Comparison of ENCODE assay signal across 24 cellular contexts in genomic region chr7:142511801-142512200, GRCh38.
A peak's percentile ranks its signal among the peaks of the same experiment; 100 is the strongest.
DNase-seq lines count a peak whose midpoint lies in the region; ATAC-seq and TF ChIP-seq lines count a peak whose summit lies in the region.
"Had no signal": no experiment of that assay in that cellular context is flagged by ENCODE, and none has a peak within 500 bp of the region (broad histone marks: within the 10 kb centered on the region; RNA-seq: fewer than 3 reads in every experiment).

No MANE protein-coding gene starts in this region.

- H3K27ac Mint-ChIP-seq in activated naive CD4-positive, alpha-beta T cell treated with anti-CD3 and anti-CD28 coated beads for 36 hours: no peak overlapping the region
- H3K27ac Mint-ChIP-seq in activated CD4-positive, alpha-beta memory T cell treated with anti-CD3 and anti-CD28 coated beads for 36 hours: no peak overlapping the region
- H3K27ac Mint-ChIP-seq in naive thymus-derived CD8-positive, alpha-beta T cell: peak overlapping the region in 7 of 10 donors; percentile 12 to 75 (median 33)
- no peak overlapping the region for H3K27ac Mint-ChIP-seq in H9
- H3K27ac Mint-ChIP-seq: HFFc6 had no signal

- H2BK120ac ChIP-seq in H9 (ENCODE audit: low read depth, low read length, poor library complexity, severe bottlenecking): no peak overlapping the region

- H4K91ac ChIP-seq in H9 (ENCODE audit: insufficient read length, low read depth, low read length): no peak overlapping the region

- WGBS in H9 (ENCODE audit: extremely low coverage, insufficient read length, low lambda C conversion rate): no CpG with 5 or more reads among the region's 7 CpGs

- H3K4me1 ChIP-seq in DND-41 (ENCODE audit: insufficient read depth, low read length): peaks cover 72% of the 10 kb centered on the region
- no peaks in the 10 kb centered on the region for H3K4me1 ChIP-seq in H9 (ENCODE audit: insufficient read depth, low read length)
- H3K4me1 ChIP-seq: A549 had no signal

- no peak overlapping the region for H3K14ac ChIP-seq in H9 (ENCODE audit: insufficient read depth, low read length)

- H3K9me3 Mint-ChIP-seq in activated naive CD4-positive, alpha-beta T cell treated with anti-CD3 and anti-CD28 coated beads for 36 hours: no peaks in the 10 kb centered on the region
- no peaks in the 10 kb centered on the region for H3K9me3 Mint-ChIP-seq in activated CD4-positive, alpha-beta memory T cell treated with anti-CD3 and anti-CD28 coated beads for 36 hours
- no peaks in the 10 kb centered on the region for H3K9me3 Mint-ChIP-seq in naive thymus-derived CD8-positive, alpha-beta T cell
- no peaks in the 10 kb centered on the region for H3K9me3 Mint-ChIP-seq in H9
- H3K9me3 Mint-ChIP-seq: CD4-positive, CD25-positive, alpha-beta regulatory T cell; HFFc6 had no signal

- H3K9ac ChIP-seq in DND-41 (ENCODE audit: low read depth, low read length) (no peak overlapping the region), H9 (ENCODE audit: extremely low read depth, insufficient read length, low read length) (no peak overlapping the region)

- H3K9me3 ChIP-seq in DND-41 (ENCODE audit: insufficient read depth, low read length, severe bottlenecking) (no peaks in the 10 kb centered on the region), H9 (ENCODE audit: control insufficient read depth, low read depth, low read length) (no peaks in the 10 kb centered on the region)
- H3K9me3 ChIP-seq: A549, Caco-2 had no signal

- H2BK15ac ChIP-seq in H9 (ENCODE audit: low read depth, low read length): no peak overlapping the region

- H3K4me1 Mint-ChIP-seq in activated naive CD4-positive, alpha-beta T cell treated with anti-CD3 and anti-CD28 coated beads for 36 hours (ENCODE audit: low read depth): peaks cover 58% of the 10 kb centered on the region
- H3K4me1 Mint-ChIP-seq in activated CD4-positive, alpha-beta memory T cell treated with anti-CD3 and anti-CD28 coated beads for 36 hours (ENCODE audit: low read depth): peaks cover 46% of the 10 kb centered on the region
- peaks cover 19 to 59% (median 43%) of the 10 kb centered on the region in 4 donors for H3K4me1 Mint-ChIP-seq in naive thymus-derived CD8-positive, alpha-beta T cell
- peaks cover 8% of the 10 kb centered on the region in 2 experiments; a peak in 3 of 4 replicates for H3K4me1 Mint-ChIP-seq in H9

- POLR2A ChIA-PET in activated CD4-positive, alpha-beta memory T cell treated with anti-CD3 and anti-CD28 coated beads for 36 hours (lab: Charles Lee): no interaction called here
- POLR2A ChIA-PET in naive thymus-derived CD8-positive, alpha-beta T cell (lab: Charles Lee): interaction anchor here (0.6 to 1.2 kb wide), 3 partner anchors 78 to 1503 kb away, joined by 3 to 6 read pairs (median 3); no protein-coding TSS in a partner anchor

- H2AFZ ChIP-seq in DND-41 (ENCODE audit: low read depth, low read length): no peak overlapping the region
- H2AFZ ChIP-seq in H9 (ENCODE audit: low read length): no peak overlapping the region

- intact Hi-C loops in activated naive CD4-positive, alpha-beta T cell treated with anti-CD3 and anti-CD28 coated beads for 36 hours (cut with micrococcal nuclease): no loop called here
- intact Hi-C loops in activated CD4-positive, alpha-beta memory T cell treated with anti-CD3 and anti-CD28 coated beads for 36 hours (cut with micrococcal nuclease): no loop called here

- CTCF ChIA-PET in activated naive CD4-positive, alpha-beta T cell treated with anti-CD3 and anti-CD28 coated beads for 36 hours (lab: Charles Lee): interaction anchor here (0.7 to 1.7 kb wide), 3 partner anchors 12 to 52 kb away, joined by 3 to 4 read pairs (median 4); no protein-coding TSS in a partner anchor
- CTCF ChIA-PET in activated CD4-positive, alpha-beta memory T cell treated with anti-CD3 and anti-CD28 coated beads for 36 hours (lab: Charles Lee): interaction anchor here (0.6 kb wide), 1 partner anchor 1403 kb away, joined by 3 read pairs; no protein-coding TSS in a partner anchor

- H3K27ac ChIP-seq in DND-41 (ENCODE audit: low read length) (peak overlapping the region; percentile 58; the same call in 1 of the 2 replicates), H9 (ENCODE audit: insufficient read length, low read depth, low read length) (no peak overlapping the region)
- H3K27ac ChIP-seq: A549 had no signal

- H3T11ph ChIP-seq in H9 (ENCODE audit: low read length): no peak overlapping the region

- H3K79me1 ChIP-seq in H9 (ENCODE audit: insufficient read depth, low read depth, low read length, poor library complexity, severe bottlenecking): no peaks in the 10 kb centered on the region

- no peaks in the 10 kb centered on the region for H3K23me2 ChIP-seq in H9 (ENCODE audit: insufficient read length, low read depth, low read length, poor library complexity, severe bottlenecking)

- ATAC-seq in DND-41 (ENCODE audit: insufficient read depth, low read depth): 0 out of 3 replicates have a peak, but pooled peaks have one; percentile 34
- ATAC-seq in naive thymus-derived CD8-positive, alpha-beta T cell: peak in 1 of 2 donors; percentile 16
- ATAC-seq: A549, GM12878 had no signal

- H3K4me2 ChIP-seq in DND-41 (ENCODE audit: insufficient read depth, low read length): no peak overlapping the region
- no peak overlapping the region for H3K4me2 ChIP-seq in H9 (ENCODE audit: insufficient read depth, insufficient read length, low read length)
- H3K4me2 ChIP-seq: A549 had no signal

- no peak overlapping the region for H2BK20ac ChIP-seq in H9 (ENCODE audit: low read depth, low read length, poor library complexity, severe bottlenecking)

- no peak overlapping the region for H3K4me3 Mint-ChIP-seq in activated naive CD4-positive, alpha-beta T cell treated with anti-CD3 and anti-CD28 coated beads for 36 hours
- no peak overlapping the region for H3K4me3 Mint-ChIP-seq in activated CD4-positive, alpha-beta memory T cell treated with anti-CD3 and anti-CD28 coated beads for 36 hours
- H3K4me3 Mint-ChIP-seq in naive thymus-derived CD8-positive, alpha-beta T cell: peak overlapping the region in 4 of 10 donors; percentile 5 to 60 (median 32)
- H3K4me3 Mint-ChIP-seq in H9: no peak overlapping the region
- H3K4me3 Mint-ChIP-seq: HFFc6 had no signal

- no peak overlapping the region for H4K5ac ChIP-seq in H9 (ENCODE audit: insufficient read length, low read depth, low read length)

- no peaks in the 10 kb centered on the region for H3K36me3 Mint-ChIP-seq in activated naive CD4-positive, alpha-beta T cell treated with anti-CD3 and anti-CD28 coated beads for 36 hours (ENCODE audit: low read depth)
- no peaks in the 10 kb centered on the region for H3K36me3 Mint-ChIP-seq in activated CD4-positive, alpha-beta memory T cell treated with anti-CD3 and anti-CD28 coated beads for 36 hours
- no peaks in the 10 kb centered on the region for H3K36me3 Mint-ChIP-seq in naive thymus-derived CD8-positive, alpha-beta T cell
- no peaks in the 10 kb centered on the region for H3K36me3 Mint-ChIP-seq in H9 (ENCODE audit: insufficient read depth in 1 of 3, low read depth in 3 of 3)

- no peak overlapping the region for H2BK12ac ChIP-seq in H9 (ENCODE audit: insufficient read length, low read depth, low read length)

- peak; percentile 67 for DNase-seq in activated naive CD4-positive, alpha-beta T cell treated with anti-CD3 and anti-CD28 coated beads for 36 hours
- DNase-seq in activated naive CD4-positive, alpha-beta T cell treated with Interleukin-2 at 50 U/mL for 16 hours: no peak
- DNase-seq in DND-41 (no peak), islet precursor cell (no peak), H9 (no peak), NCI-H1694 treated with DMSO at 0.1 percent for 48 hours (lab: John Stamatoyannopoulos, UW) (no peak)
- peak; percentile 51 for DNase-seq in activated CD4-positive, alpha-beta memory T cell treated with anti-CD3 and anti-CD28 coated beads for 36 hours
- no peak for DNase-seq in naive thymus-derived CD8-positive, alpha-beta T cell
- DNase-seq: Caco-2; CD4-positive, CD25-positive, alpha-beta regulatory T cell; DMS 273 treated with DMSO at 0.1 percent for 48 hours; DMS79 treated with DMSO at 0.1 percent for 48 hours; H7; HFFc6; Karpas-422; MV-4-11; NCI-H1105 treated with DMSO at 0.1 percent for 48 hours; NCI-H2081; NCI-H2171; NCI-H345; NCI-H524; SHP77 had no signal

- TF ChIP-seq CTCF in DND-41 (IDR thresholded peaks at IDR 0.05; ENCODE audit: borderline replicate concordance, extremely low read depth, low read length, poor library complexity, severe bottlenecking): no peak
- TF ChIP-seq CTCF in H9 (conservative IDR thresholded peaks at IDR 0.05): no peak

- H3K56ac ChIP-seq in H9 (ENCODE audit: insufficient read length, low read depth, low read length): no peak overlapping the region

- H3K23ac ChIP-seq in H9 (ENCODE audit: insufficient read length, low read depth, low read length): no peak overlapping the region

- H4K20me1 ChIP-seq in DND-41 (ENCODE audit: insufficient read depth, low read length): no peaks in the 10 kb centered on the region
- no peaks in the 10 kb centered on the region for H4K20me1 ChIP-seq in H9 (ENCODE audit: control insufficient read depth, insufficient read depth, insufficient read length)

- H2AK5ac ChIP-seq in H9 (ENCODE audit: insufficient read length, low read length): no peak overlapping the region

- no peaks in the 10 kb centered on the region for H3K27me3 Mint-ChIP-seq in activated naive CD4-positive, alpha-beta T cell treated with anti-CD3 and anti-CD28 coated beads for 36 hours (ENCODE audit: low read depth)
- no peaks in the 10 kb centered on the region for H3K27me3 Mint-ChIP-seq in activated CD4-positive, alpha-beta memory T cell treated with anti-CD3 and anti-CD28 coated beads for 36 hours
- peaks cover 0 to 2% (median 0%) of the 10 kb centered on the region in 5 donors for H3K27me3 Mint-ChIP-seq in naive thymus-derived CD8-positive, alpha-beta T cell
- H3K27me3 Mint-ChIP-seq in H9 (ENCODE audit: low read depth): peaks cover 3% of the 10 kb centered on the region
- H3K27me3 Mint-ChIP-seq: CD4-positive, CD25-positive, alpha-beta regulatory T cell had no signal

- no peaks in the 10 kb centered on the region for H3K79me2 ChIP-seq in DND-41 (ENCODE audit: insufficient read depth, low read length)
- no peaks in the 10 kb centered on the region for H3K79me2 ChIP-seq in H9 (ENCODE audit: insufficient read depth, low read length)

- no peaks in the 10 kb centered on the region for H3K27me3 ChIP-seq in DND-41 (ENCODE audit: insufficient read depth, low read length, poor library complexity)
- no peaks in the 10 kb centered on the region for H3K27me3 ChIP-seq in H9 (ENCODE audit: insufficient read depth, low read length)

- no peak overlapping the region for H4K8ac ChIP-seq in H9 (replicated peaks; ENCODE audit: insufficient read length, low read depth, low read length)

- no peak overlapping the region for H3K4ac ChIP-seq in H9 (ENCODE audit: low read depth, low read length)

- no peak overlapping the region for H3K4me3 ChIP-seq in DND-41 (ENCODE audit: low read depth in 1 of 2, low read length in 2 of 2)
- H3K4me3 ChIP-seq: A549, GM12878 had no signal

- H3K18ac ChIP-seq in H9 (ENCODE audit: insufficient read length, low read depth, low read length): no peak overlapping the region

- no peaks in the 10 kb centered on the region for H3K36me3 ChIP-seq in DND-41 (ENCODE audit: insufficient read depth, low read length)

- H2BK5ac ChIP-seq in H9 (ENCODE audit: insufficient read length, low read length): no peak overlapping the region

Comparison
In these comparisons a context has a peak if more than half of its experiments do, and no peak if none do; other contexts are left out.
1. DNase-seq: peak in activated naive CD4-positive, alpha-beta T cell treated with anti-CD3 and anti-CD28 coated beads for 36 hours (single experiment) and activated CD4-positive, alpha-beta memory T cell treated with anti-CD3 and anti-CD28 coated beads for 36 hours (single experiment); none in activated naive CD4-positive, alpha-beta T cell treated with Interleukin-2 at 50 U/mL for 16 hours (single experiment), DND-41 (single experiment), naive thymus-derived CD8-positive, alpha-beta T cell (0 of 10), islet precursor cell (single experiment), H9 (single experiment) and NCI-H1694 treated with DMSO at 0.1 percent for 48 hours (single experiment).
2. H3K27ac Mint-ChIP-seq: peak in naive thymus-derived CD8-positive, alpha-beta T cell (7 of 10); none in activated naive CD4-positive, alpha-beta T cell treated with anti-CD3 and anti-CD28 coated beads for 36 hours (single experiment), activated CD4-positive, alpha-beta memory T cell treated with anti-CD3 and anti-CD28 coated beads for 36 hours (single experiment) and H9 (0 of 3).